ENCODE assay signal across 8 cellular contexts in the genomic region with DNA sequence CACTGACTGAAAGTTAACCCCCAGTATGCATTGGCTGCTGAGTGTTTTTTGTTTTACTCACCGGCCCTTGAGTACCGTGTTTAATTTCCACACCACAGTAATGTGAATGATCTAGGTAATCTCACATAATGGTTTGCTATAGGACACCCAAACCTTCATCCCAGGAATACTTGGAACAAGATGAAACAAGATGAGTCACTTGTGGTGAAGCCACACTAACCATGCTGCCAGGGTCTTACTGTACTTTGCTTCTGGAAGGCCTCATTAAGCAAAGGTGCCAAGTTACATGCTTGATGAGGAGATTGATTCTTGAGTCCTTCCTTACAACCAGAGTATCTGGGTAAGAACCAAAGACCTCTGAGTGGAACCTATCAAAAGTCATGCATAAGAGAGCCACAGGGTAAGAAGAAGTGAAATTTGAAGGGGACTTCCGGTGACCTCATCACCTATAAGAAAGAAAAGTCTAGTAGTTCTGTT.
DNase-seq lines count a peak whose midpoint lies in the region; ATAC-seq and TF ChIP-seq lines count a peak whose summit lies in the region.

No MANE protein-coding gene starts in this region.

- ATAC-seq in GM18907 (IDR thresholded peaks at IDR 0.05; ENCODE audit: unreplicated experiment) (peak; percentile 88), HG03558 (IDR thresholded peaks at IDR 0.05; ENCODE audit: extremely low read depth, unreplicated experiment) (peak; percentile 61), GM21528 (IDR thresholded peaks at IDR 0.05; ENCODE audit: low FRiP score, unreplicated experiment) (no peak), left ventricle myocardium superior (no peak), GM18520 (IDR thresholded peaks at IDR 0.05; ENCODE audit: unreplicated experiment) (no peak)

- peak; percentile 63 for DNase-seq in AG10803 (ENCODE audit: low read depth)
- peak; percentile 24 to 54 for DNase-seq in cardiac fibroblast (ENCODE audit: low read depth in 2 of 2)
- DNase-seq in COLO829 (ENCODE audit: low spot score): no peak
- no peak for DNase-seq in left ventricle myocardium superior

- intact Hi-C loops in left ventricle myocardium superior (cut with micrococcal nuclease): no loop called here

- TF ChIP-seq CTCF in AG10803 (conservative IDR thresholded peaks at IDR 0.05; ENCODE audit: low read length): no peak
- TF ChIP-seq CTCF in cardiac fibroblast (IDR thresholded peaks at IDR 0.05; ENCODE audit: low read depth, low read length): no peak

- H3K4me3 ChIP-seq in AG10803 (ENCODE audit: low read length): no peak overlapping the region
- H3K4me3 ChIP-seq in cardiac fibroblast (replicated peaks in 1 of 2; ENCODE audit: low read depth in 2 of 2, low read length in 2 of 2): no peak overlapping the region

Comparison
In these comparisons a context has a peak if more than half of its experiments do, and no peak if none do; other contexts are left out.
1. DNase-seq: peak in AG10803 (single experiment) and cardiac fibroblast (2 of 2); none in COLO829 (single experiment) and left ventricle myocardium superior (single experiment).
2. ATAC-seq: peak in GM18907 (single experiment) and HG03558 (single experiment); none in GM21528 (single experiment), left ventricle myocardium superior (single experiment) and GM18520 (single experiment).